ENCODE assay signal across 8 cellular contexts in genomic region chr2:176128172-176129012, GRCh38. TPM values are rescaled to one million over a fixed set of nuclear protein-coding genes. Genes with fewer than 3 reads are reported as not detected.
A peak's percentile ranks its signal among the peaks of the same experiment; 100 is the strongest.
DNase-seq lines count a peak whose midpoint lies in the region; ATAC-seq, FAIRE-seq and TF ChIP-seq lines count a peak whose summit lies in the region.

No MANE protein-coding gene starts in this region.

- H2BK20ac ChIP-seq in IMR-90 (ENCODE audit: low read depth, low read length), result no peak overlapping the region

- WGBS in IMR-90 (ENCODE audit: extremely low coverage in 2 of 2, insufficient read length in 1 of 2), 2 experiments, result 0% methylated on average over 1 of the region's 51 CpGs; no CpG with 5 or more reads in 1 of the 2 experiments
- 24% methylated on average over 51 of the region's 51 CpGs for WGBS in K562 (ENCODE audit: insufficient coverage, low coverage, missing lambda C conversion rate)

- H2AK5ac ChIP-seq in IMR-90 (ENCODE audit: low read depth, low read length), result no peak overlapping the region

- CTCF ChIA-PET in IMR-90 (lab: Yijun Ruan, JAX), result interaction anchor here (0.6 to 3.7 kb wide), 9 partner anchors 323 to 1033 kb away, joined by 3 to 22 read pairs (median 5); no protein-coding TSS in a partner anchor
- CTCF ChIA-PET in K562 (lab: Yijun Ruan, JAX; ENCODE audit: low intra/inter-chr PET ratio), result interaction anchor here (0.6 to 2.5 kb wide), 5 partner anchors 524 to 1033 kb away, joined by 3 to 18 read pairs (median 5); no protein-coding TSS in a partner anchor

- H2BK120ac ChIP-seq in IMR-90 (ENCODE audit: low read depth, low read length), result no peak overlapping the region

- H2BK15ac ChIP-seq in IMR-90 (ENCODE audit: low read depth, low read length), result no peak overlapping the region

- no peak overlapping the region for H4K91ac ChIP-seq in IMR-90 (ENCODE audit: insufficient read depth, low read depth, low read length)

- H3K18ac ChIP-seq in IMR-90 (ENCODE audit: low read depth, low read length), result no peak overlapping the region

- H3K9me3 ChIP-seq in BLaER1 (peaks cover 33% of the 10 kb centered on the region), IMR-90 (ENCODE audit: control insufficient read depth, insufficient read depth, low read length) (no peaks in the 10 kb centered on the region; the same call in 1 of the 2 replicates), K562 (replicated peaks; ENCODE audit: control insufficient read depth, insufficient read depth, low read depth, low read length) (no peaks in the 10 kb centered on the region)

- no TSS peak for BruUV-seq in IMR-90 (replicated peaks; lab: Mats Ljungman, UMichigan)
- BruUV-seq in K562 (replicated peaks; lab: Mats Ljungman, UMichigan), result no TSS peak

- no peaks in the 10 kb centered on the region for H3K79me2 ChIP-seq in K562 (ENCODE audit: control insufficient read depth, insufficient read depth, low read length)

- ATAC-seq in IMR-90 (ENCODE audit: low read depth) (no peak), K562 (no peak)
- ATAC-seq in natural killer cell treated with Interleukin-12 subunit alpha and Interleukin-12 subunit beta and Interleukin-15 and Interleukin-18, amount 100 ng/mL, for 72 hours, result no peak

- peaks cover 92% of the 10 kb centered on the region for H4K20me1 ChIP-seq in BLaER1
- no peaks in the 10 kb centered on the region; the same call in 1 of the 2 replicates for H4K20me1 ChIP-seq in IMR-90 (ENCODE audit: insufficient read depth, low read length)
- H4K20me1 ChIP-seq in K562 (replicated peaks; ENCODE audit: control insufficient read depth, insufficient read depth, low read length), result 0 out of 2 replicates have a peak, but pooled peaks cover 8% of the 10 kb centered on the region

- peak overlapping the region; percentile 51 for H3K4me3 Mint-ChIP-seq in natural killer cell treated with Interleukin-12 subunit alpha and Interleukin-12 subunit beta and Interleukin-15 and Interleukin-18, amount 100 ng/mL, for 72 hours

- H3K27me3 ChIP-seq in BLaER1, result peaks cover 100% of the 10 kb centered on the region
- H3K27me3 ChIP-seq in IMR-90 (ENCODE audit: control insufficient read depth, insufficient read depth, low read length), result peaks cover 87% of the 10 kb centered on the region
- H3K27me3 ChIP-seq in K562 (ENCODE audit: control insufficient read depth in 2 of 2, insufficient read depth in 2 of 2, low read length in 2 of 2), result peaks cover 58 to 69% of the 10 kb centered on the region in 2 experiments

- H2BK5ac ChIP-seq in IMR-90 (ENCODE audit: low read depth, low read length, poor library complexity, severe bottlenecking), result no peak overlapping the region

- no peak overlapping the region for H3K14ac ChIP-seq in IMR-90 (replicated peaks; ENCODE audit: low read depth, low read length)

- no peak for FAIRE-seq in K562 (lab: Jason Lieb, UNC)
- no peak for FAIRE-seq in frontal cortex (lab: Jason Lieb, UNC)

- H3K27ac Mint-ChIP-seq in natural killer cell treated with Interleukin-12 subunit alpha and Interleukin-12 subunit beta and Interleukin-15 and Interleukin-18, amount 100 ng/mL, for 72 hours, result peak overlapping the region in 1 of 2 donors; percentile 38

- no peak overlapping the region for H2AK9ac ChIP-seq in IMR-90 (replicated peaks; ENCODE audit: low read depth, low read length, poor library complexity)

- H3K4me3 ChIP-seq in BLaER1 (peak overlapping the region; percentile 52), IMR-90 (ENCODE audit: insufficient read depth, low read depth, low read length) (no peak overlapping the region), K562 (no peak overlapping the region)

- TF ChIP-seq RAD21 in IMR-90 (IDR thresholded peaks at IDR 0.05; ENCODE audit: low read length), result no peak
- no peak for TF ChIP-seq RAD21 in K562 (CRISPR knock-in tag; conservative IDR thresholded peaks at IDR 0.05 in 1 of 2, IDR thresholded peaks at IDR 0.05 in 1 of 2)

- dilution Hi-C loops in IMR-90 (cut with HindIII; ENCODE audit: low sequenced_read_pairs, unreplicated experiment), result no loop called here

- H3K4ac ChIP-seq in IMR-90 (ENCODE audit: low read depth, low read length), result no peak overlapping the region

- in situ Hi-C loops in IMR-90 (cut with MboI; ENCODE audit: low sequenced_read_pairs) (loop anchor here (5.0 to 10.0 kb wide), 4 partner anchors 326 to 1026 kb away; no protein-coding TSS in a partner anchor), K562 (cut with MboI) (loop anchor here (5.0 to 25.0 kb wide), 4 partner anchors 509 to 1634 kb away; no protein-coding TSS in a partner anchor)

- H3K4me2 ChIP-seq in BLaER1 (peak overlapping the region; percentile 72), IMR-90 (ENCODE audit: low read depth, low read length) (no peak overlapping the region), K562 (ENCODE audit: insufficient read depth, low read length) (no peak overlapping the region)

- no peaks in the 10 kb centered on the region for H3K9me3 Mint-ChIP-seq in natural killer cell treated with Interleukin-12 subunit alpha and Interleukin-12 subunit beta and Interleukin-15 and Interleukin-18, amount 100 ng/mL, for 72 hours

- H3K27ac ChIP-seq in BLaER1, result no peak overlapping the region
- no peak overlapping the region for H3K27ac ChIP-seq in IMR-90 (ENCODE audit: insufficient read depth, low read length)
- no peak overlapping the region for H3K27ac ChIP-seq in K562 (ENCODE audit: extremely low read depth, low read depth, low read length)

- TF ChIP-seq POLR2A in IMR-90 (IDR thresholded peaks at IDR 0.05; ENCODE audit: low read depth, low read length) (no peak), K562 (conservative IDR thresholded peaks at IDR 0.05) (no peak)

- no peaks in the 10 kb centered on the region for H3K9me1 ChIP-seq in IMR-90 (ENCODE audit: insufficient read depth, low read length)
- H3K9me1 ChIP-seq in K562 (ENCODE audit: control insufficient read depth, insufficient read depth, low read length), result no peaks in the 10 kb centered on the region

- POLR2A ChIA-PET in IMR-90 (lab: Charles Lee; ENCODE audit: unreplicated experiment) (no interaction called here), K562 (lab: Yijun Ruan, JAX) (interaction anchor here (0.7 kb wide), 1 partner anchor 301 kb away, joined by 3 read pairs; no protein-coding TSS in a partner anchor)

- H4K5ac ChIP-seq in IMR-90 (ENCODE audit: low read depth, low read length), result no peak overlapping the region

- no peak overlapping the region; the same call in 1 of the 2 replicates for H3K23ac ChIP-seq in IMR-90 (ENCODE audit: low read depth, low read length)

- H3K4me1 ChIP-seq in BLaER1, result peaks cover 12% of the 10 kb centered on the region
- no peaks in the 10 kb centered on the region for H3K4me1 ChIP-seq in IMR-90 (ENCODE audit: control insufficient read depth, insufficient read depth, low read length)
- H3K4me1 ChIP-seq in K562 (replicated peaks in 1 of 2; ENCODE audit: control insufficient read depth in 2 of 2, insufficient read depth in 2 of 2, low read length in 2 of 2), result peaks cover 0 to 22% of the 10 kb centered on the region in 2 experiments; a peak in 2 of 5 replicates

- H4K8ac ChIP-seq in IMR-90 (ENCODE audit: low read depth in 2 of 2, low read length in 2 of 2), result no peak overlapping the region

- no peak overlapping the region for H3K56ac ChIP-seq in IMR-90 (ENCODE audit: extremely low read depth, insufficient read depth, low read length)

- peaks cover 63 to 83% of the 10 kb centered on the region in 2 donors for H3K27me3 Mint-ChIP-seq in natural killer cell treated with Interleukin-12 subunit alpha and Interleukin-12 subunit beta and Interleukin-15 and Interleukin-18, amount 100 ng/mL, for 72 hours

- H3K36me3 Mint-ChIP-seq in natural killer cell treated with Interleukin-12 subunit alpha and Interleukin-12 subunit beta and Interleukin-15 and Interleukin-18, amount 100 ng/mL, for 72 hours, result peaks cover 12% of the 10 kb centered on the region

- no peaks in the 10 kb centered on the region for H3K79me1 ChIP-seq in IMR-90 (ENCODE audit: low read depth in 1 of 2, low read length in 2 of 2)

- no peak overlapping the region for H3K9ac ChIP-seq in BLaER1
- no peak overlapping the region for H3K9ac ChIP-seq in IMR-90 (ENCODE audit: low read depth, low read length)
- H3K9ac ChIP-seq in K562 (ENCODE audit: insufficient read depth in 1 of 2, low read depth in 2 of 2, low read length in 2 of 2), result no peak overlapping the region

- TF ChIP-seq EP300 in K562 (IDR thresholded peaks at IDR 0.05; ENCODE audit: low read length), result no peak

- DNase-seq in IMR-90, result no peak
- DNase-seq in K562 (ENCODE audit: extremely low read depth in 1 of 4, low spot score in 3 of 4), result no peak
- DNase-seq in natural killer cell treated with Interleukin-12 subunit alpha and Interleukin-12 subunit beta and Interleukin-15 and Interleukin-18, amount 100 ng/mL, for 72 hours (ENCODE audit: low spot score), result no peak
- no peak for DNase-seq in epidermal melanocyte (ENCODE audit: insufficient read length, low spot score)
- DNase-seq in frontal cortex (ENCODE audit: low spot score in 2 of 2), result no peak
- no peak for DNase-seq in 8988T
- DNase-seq in cerebellum (ENCODE audit: low spot score), result no peak

- H3K4me1 Mint-ChIP-seq in natural killer cell treated with Interleukin-12 subunit alpha and Interleukin-12 subunit beta and Interleukin-15 and Interleukin-18, amount 100 ng/mL, for 72 hours (ENCODE audit: low read depth in 2 of 2), result peaks cover 19 to 31% of the 10 kb centered on the region in 2 donors

- intact Hi-C loops in IMR-90 (cut with micrococcal nuclease) (no loop called here), K562 (cut with micrococcal nuclease) (loop anchor here (5.0 kb wide), 2 partner anchors 424 to 684 kb away; no protein-coding TSS in a partner anchor)

- no peak for TF ChIP-seq CTCF in IMR-90 (conservative IDR thresholded peaks at IDR 0.05; ENCODE audit: low read depth, low read length)
- TF ChIP-seq CTCF in K562 (IDR thresholded peaks at IDR 0.05 in 2 of 3, conservative IDR thresholded peaks at IDR 0.05 in 1 of 3; ENCODE audit: insufficient read depth in 2 of 3, low read depth in 1 of 3, low read length in 3 of 3), result no peak

- H3K36me3 ChIP-seq in BLaER1 (no peaks in the 10 kb centered on the region), IMR-90 (ENCODE audit: control insufficient read depth, insufficient read depth, low read length) (no peaks in the 10 kb centered on the region), K562 (ENCODE audit: control insufficient read depth, insufficient read depth, low read length) (no peaks in the 10 kb centered on the region)

- peak overlapping the region; percentile 34 for H2AFZ ChIP-seq in IMR-90 (replicated peaks; ENCODE audit: low read length, poor library complexity)
- H2AFZ ChIP-seq in K562 (ENCODE audit: low read depth, low read length), result no peak overlapping the region

RNA-seq across cellular contexts. Expression of gene HOXD8, which starts 1.1 kb away (rescaled TPM):
- not detected in 2 replicates for total RNA-seq in IMR-90 (2012; rRNA removed)
- polyA plus RNA-seq in IMR-90 (2012; rRNA removed), result not detected in 2 replicates
- polyA plus RNA-seq in IMR-90 (2012; cell fraction: cytosol; rRNA removed), result not detected in 2 replicates
- not detected in 2 replicates for polyA plus RNA-seq in IMR-90 (2012; cell fraction: nucleus; rRNA removed; ENCODE audit: low replicate concordance)
- total RNA-seq in K562 (2011; cell fraction: chromatin; rRNA removed; ENCODE audit: low replicate concordance), result not detected in 2 replicates
- total RNA-seq in K562 (2011; cell fraction: nucleolus; rRNA removed), result not detected in 2 replicates
- not detected in 2 replicates for total RNA-seq in K562 (2011; cell fraction: nucleoplasm; rRNA removed)
- total RNA-seq in K562 (2014; rRNA removed), result not detected in 2 replicates
- 0.15 TPM in 1 of 2 replicates, not detected in the other for total RNA-seq in K562 (2014; rRNA removed; fragmentation: Illumina TruSeq; extraction: Trizol)
- not detected in 2 replicates for total RNA-seq in K562 (2015; rRNA removed; fragmentation: Illumina TruSeq; extraction: Trizol)
- not detected in 2 replicates for total RNA-seq in K562 (2021)
- polyA plus RNA-seq in K562 (2011; rRNA removed), result not detected in 2 replicates
- not detected in 2 replicates for polyA plus RNA-seq in K562 (2011; cell fraction: cytosol; rRNA removed)
- not detected in 2 replicates for polyA plus RNA-seq in K562 (2011; cell fraction: nucleus; rRNA removed)
- polyA plus RNA-seq in K562 (2012), result 0.57 TPM in 1 of 2 replicates, not detected in the other
- polyA plus RNA-seq in K562 (2014; fragmentation: Illumina TruSeq; extraction: Trizol), result not detected in 2 replicates
- polyA plus RNA-seq in K562 (2014; fragmentation: Nextera tagmentation; extraction: Ambion mirVana), result under 1 TPM in 1 of 2 experiments, not detected in 1; 0.04 TPM
- 0.30 TPM in 1 of 2 replicates, not detected in the other for polyA plus RNA-seq in K562 (2014; rRNA removed)
- not detected in 2 replicates for polyA minus RNA-seq in K562 (2011; rRNA and poly(A)+ RNA removed)
- not detected in 2 replicates for polyA minus RNA-seq in K562 (2011; cell fraction: cytosol; rRNA and poly(A)+ RNA removed)
- polyA minus RNA-seq in K562 (2011; cell fraction: nucleus; rRNA and poly(A)+ RNA removed), result 0.22 TPM in 1 of 2 replicates, not detected in the other
- not detected for total RNA-seq in natural killer cell treated with Interleukin-12 subunit alpha and Interleukin-12 subunit beta and Interleukin-15 and Interleukin-18, amount 100 ng/mL, for 72 hours
- not detected for total RNA-seq in frontal cortex
- total RNA-seq in cerebellum, result not detected

RNA-seq across cellular contexts. Expression of gene HOXD9, which starts 5.9 kb away (rescaled TPM):
- total RNA-seq in IMR-90 (2012; rRNA removed) (not detected in 2 replicates), K562 (2014; rRNA removed) (not detected in 2 replicates), K562 (2014; rRNA removed; fragmentation: Illumina TruSeq; extraction: Trizol) (not detected in 2 replicates), K562 (2015; rRNA removed; fragmentation: Illumina TruSeq; extraction: Trizol) (not detected in 2 replicates), K562 (2021) (not detected in 2 replicates), frontal cortex (not detected), cerebellum (not detected)
- polyA plus RNA-seq in IMR-90 (2012; rRNA removed) (not detected in 2 replicates), K562 (2011; rRNA removed) (not detected in 2 replicates), K562 (2014; fragmentation: Illumina TruSeq; extraction: Trizol) (not detected in 2 replicates), K562 (2014; fragmentation: Nextera tagmentation; extraction: Ambion mirVana) (not detected), K562 (2014; rRNA removed) (not detected in 2 replicates)
- not detected in 2 replicates for polyA plus RNA-seq in IMR-90 (2012; cell fraction: cytosol; rRNA removed)
- polyA plus RNA-seq in IMR-90 (2012; cell fraction: nucleus; rRNA removed; ENCODE audit: low replicate concordance), result not detected in 2 replicates
- total RNA-seq in K562 (2011; cell fraction: chromatin; rRNA removed; ENCODE audit: low replicate concordance), result not detected in 2 replicates
- not detected in 2 replicates for total RNA-seq in K562 (2011; cell fraction: nucleolus; rRNA removed)
- total RNA-seq in K562 (2011; cell fraction: nucleoplasm; rRNA removed), result not detected in 2 replicates
- not detected in 2 replicates for polyA plus RNA-seq in K562 (2011; cell fraction: cytosol; rRNA removed)
- not detected in 2 replicates for polyA plus RNA-seq in K562 (2011; cell fraction: nucleus; rRNA removed)
- polyA plus RNA-seq in K562 (2012), result not detected in 2 replicates
- not detected in 2 replicates for polyA minus RNA-seq in K562 (2011; rRNA and poly(A)+ RNA removed)
- polyA minus RNA-seq in K562 (2011; cell fraction: cytosol; rRNA and poly(A)+ RNA removed), result not detected in 2 replicates
- not detected in 2 replicates for polyA minus RNA-seq in K562 (2011; cell fraction: nucleus; rRNA and poly(A)+ RNA removed)
- not detected for total RNA-seq in natural killer cell treated with Interleukin-12 subunit alpha and Interleukin-12 subunit beta and Interleukin-15 and Interleukin-18, amount 100 ng/mL, for 72 hours

RNA-seq across cellular contexts. Expression of gene HOXD10, which starts 11.8 kb away (rescaled TPM):
- total RNA-seq in IMR-90 (2012; rRNA removed), result not detected in 2 replicates
- polyA plus RNA-seq in IMR-90 (2012; rRNA removed), result not detected in 2 replicates
- not detected in 2 replicates for polyA plus RNA-seq in IMR-90 (2012; cell fraction: cytosol; rRNA removed)
- polyA plus RNA-seq in IMR-90 (2012; cell fraction: nucleus; rRNA removed; ENCODE audit: low replicate concordance), result not detected in 2 replicates
- not detected in 2 replicates for total RNA-seq in K562 (2011; cell fraction: chromatin; rRNA removed; ENCODE audit: low replicate concordance)
- not detected in 2 replicates for total RNA-seq in K562 (2011; cell fraction: nucleolus; rRNA removed)
- total RNA-seq in K562 (2011; cell fraction: nucleoplasm; rRNA removed), result not detected in 2 replicates
- not detected in 2 replicates for total RNA-seq in K562 (2014; rRNA removed)
- total RNA-seq in K562 (2014; rRNA removed; fragmentation: Illumina TruSeq; extraction: Trizol), result not detected in 2 replicates
- total RNA-seq in K562 (2015; rRNA removed; fragmentation: Illumina TruSeq; extraction: Trizol), result not detected in 2 replicates
- total RNA-seq in K562 (2021), result not detected in 2 replicates
- not detected in 2 replicates for polyA plus RNA-seq in K562 (2011; rRNA removed)
- not detected in 2 replicates for polyA plus RNA-seq in K562 (2011; cell fraction: cytosol; rRNA removed)
- polyA plus RNA-seq in K562 (2011; cell fraction: nucleus; rRNA removed), result not detected in 2 replicates
- not detected in 2 replicates for polyA plus RNA-seq in K562 (2012)
- not detected in 2 replicates for polyA plus RNA-seq in K562 (2014; fragmentation: Illumina TruSeq; extraction: Trizol)
- polyA plus RNA-seq in K562 (2014; fragmentation: Nextera tagmentation; extraction: Ambion mirVana), result not detected
- polyA plus RNA-seq in K562 (2014; rRNA removed), result not detected in 2 replicates
- not detected in 2 replicates for polyA minus RNA-seq in K562 (2011; rRNA and poly(A)+ RNA removed)
- not detected in 2 replicates for polyA minus RNA-seq in K562 (2011; cell fraction: cytosol; rRNA and poly(A)+ RNA removed)
- not detected in 2 replicates for polyA minus RNA-seq in K562 (2011; cell fraction: nucleus; rRNA and poly(A)+ RNA removed)
- not detected for total RNA-seq in natural killer cell treated with Interleukin-12 subunit alpha and Interleukin-12 subunit beta and Interleukin-15 and Interleukin-18, amount 100 ng/mL, for 72 hours
- total RNA-seq in frontal cortex, result not detected
- not detected for total RNA-seq in cerebellum

RNA-seq across cellular contexts. Expression of gene HOXD11, which starts 21.3 kb away (rescaled TPM):
- not detected in 2 replicates for total RNA-seq in IMR-90 (2012; rRNA removed)
- not detected in 2 replicates for polyA plus RNA-seq in IMR-90 (2012; rRNA removed)
- polyA plus RNA-seq in IMR-90 (2012; cell fraction: cytosol; rRNA removed), result not detected in 2 replicates
- polyA plus RNA-seq in IMR-90 (2012; cell fraction: nucleus; rRNA removed; ENCODE audit: low replicate concordance), result not detected in 2 replicates
- total RNA-seq in K562 (2011; cell fraction: chromatin; rRNA removed; ENCODE audit: low replicate concordance), result not detected in 2 replicates
- total RNA-seq in K562 (2011; cell fraction: nucleolus; rRNA removed), result not detected in 2 replicates
- not detected in 2 replicates for total RNA-seq in K562 (2011; cell fraction: nucleoplasm; rRNA removed)
- total RNA-seq in K562 (2014; rRNA removed), result not detected in 2 replicates
- not detected in 2 replicates for total RNA-seq in K562 (2014; rRNA removed; fragmentation: Illumina TruSeq; extraction: Trizol)
- not detected in 2 replicates for total RNA-seq in K562 (2015; rRNA removed; fragmentation: Illumina TruSeq; extraction: Trizol)
- not detected in 2 replicates for total RNA-seq in K562 (2021)
- polyA plus RNA-seq in K562 (2011; rRNA removed), result not detected in 2 replicates
- not detected in 2 replicates for polyA plus RNA-seq in K562 (2011; cell fraction: cytosol; rRNA removed)
- polyA plus RNA-seq in K562 (2011; cell fraction: nucleus; rRNA removed), result not detected in 2 replicates
- polyA plus RNA-seq in K562 (2012), result not detected in 2 replicates
- not detected in 2 replicates for polyA plus RNA-seq in K562 (2014; fragmentation: Illumina TruSeq; extraction: Trizol)
- polyA plus RNA-seq in K562 (2014; fragmentation: Nextera tagmentation; extraction: Ambion mirVana), result not detected
- not detected in 2 replicates for polyA plus RNA-seq in K562 (2014; rRNA removed)
- polyA minus RNA-seq in K562 (2011; rRNA and poly(A)+ RNA removed), result not detected in 2 replicates
- not detected in 2 replicates for polyA minus RNA-seq in K562 (2011; cell fraction: cytosol; rRNA and poly(A)+ RNA removed)
- not detected in 2 replicates for polyA minus RNA-seq in K562 (2011; cell fraction: nucleus; rRNA and poly(A)+ RNA removed)
- not detected for total RNA-seq in natural killer cell treated with Interleukin-12 subunit alpha and Interleukin-12 subunit beta and Interleukin-15 and Interleukin-18, amount 100 ng/mL, for 72 hours
- total RNA-seq in frontal cortex, result not detected
- not detected for total RNA-seq in cerebellum

RNA-seq across cellular contexts. Expression of gene HOXD4, which starts 23.0 kb away (rescaled TPM):
- total RNA-seq in IMR-90 (2012; rRNA removed) (not detected in 2 replicates), K562 (2014; rRNA removed) (not detected in 2 replicates), K562 (2014; rRNA removed; fragmentation: Illumina TruSeq; extraction: Trizol) (not detected in 2 replicates), K562 (2015; rRNA removed; fragmentation: Illumina TruSeq; extraction: Trizol) (not detected in 2 replicates), K562 (2021) (not detected in 2 replicates), frontal cortex (not detected), cerebellum (not detected)
- polyA plus RNA-seq in IMR-90 (2012; rRNA removed) (not detected in 2 replicates), K562 (2011; rRNA removed) (not detected in 2 replicates), K562 (2014; fragmentation: Illumina TruSeq; extraction: Trizol) (not detected in 2 replicates), K562 (2014; fragmentation: Nextera tagmentation; extraction: Ambion mirVana) (not detected), K562 (2014; rRNA removed) (not detected in 2 replicates)
- polyA plus RNA-seq in IMR-90 (2012; cell fraction: cytosol; rRNA removed), result not detected in 2 replicates
- polyA plus RNA-seq in IMR-90 (2012; cell fraction: nucleus; rRNA removed; ENCODE audit: low replicate concordance), result not detected in 2 replicates
- not detected in 2 replicates for total RNA-seq in K562 (2011; cell fraction: chromatin; rRNA removed; ENCODE audit: low replicate concordance)
- not detected in 2 replicates for total RNA-seq in K562 (2011; cell fraction: nucleolus; rRNA removed)
- total RNA-seq in K562 (2011; cell fraction: nucleoplasm; rRNA removed), result not detected in 2 replicates
- polyA plus RNA-seq in K562 (2011; cell fraction: cytosol; rRNA removed), result 0.04 TPM in 1 of 2 replicates, not detected in the other
- not detected in 2 replicates for polyA plus RNA-seq in K562 (2011; cell fraction: nucleus; rRNA removed)
- polyA plus RNA-seq in K562 (2012), result 0.11 TPM in 1 of 2 replicates, not detected in the other
- polyA minus RNA-seq in K562 (2011; rRNA and poly(A)+ RNA removed), result not detected in 2 replicates
- not detected in 2 replicates for polyA minus RNA-seq in K562 (2011; cell fraction: cytosol; rRNA and poly(A)+ RNA removed)
- not detected in 2 replicates for polyA minus RNA-seq in K562 (2011; cell fraction: nucleus; rRNA and poly(A)+ RNA removed)
- not detected for total RNA-seq in natural killer cell treated with Interleukin-12 subunit alpha and Interleukin-12 subunit beta and Interleukin-15 and Interleukin-18, amount 100 ng/mL, for 72 hours
